In the genomic region with DNA sequence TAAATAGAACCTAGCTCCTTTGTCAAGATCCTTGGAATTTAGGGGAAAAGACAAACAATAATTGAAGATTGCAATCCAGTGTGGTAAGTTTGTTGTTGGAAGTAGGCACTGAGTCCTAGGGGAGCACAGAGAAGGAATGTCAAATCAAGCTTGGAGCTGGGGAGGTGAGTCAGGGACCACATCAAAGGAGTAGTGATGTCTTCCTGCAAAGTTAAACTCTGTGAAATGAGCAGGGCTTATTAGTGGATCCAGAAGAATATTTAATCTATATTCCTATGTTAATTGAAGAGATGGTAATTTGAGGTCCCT, we compare ENCODE assay signal across 1 cellular context.
TF ChIP-seq lines count a peak whose summit lies in the region.

No MANE protein-coding gene starts in this region.

TF ChIP-seq in GM23338, 12 proteins besides CTCF, POLR2A, EP300 and RAD21 (continued from another document):
- TF ChIP-seq, protein P1, sequence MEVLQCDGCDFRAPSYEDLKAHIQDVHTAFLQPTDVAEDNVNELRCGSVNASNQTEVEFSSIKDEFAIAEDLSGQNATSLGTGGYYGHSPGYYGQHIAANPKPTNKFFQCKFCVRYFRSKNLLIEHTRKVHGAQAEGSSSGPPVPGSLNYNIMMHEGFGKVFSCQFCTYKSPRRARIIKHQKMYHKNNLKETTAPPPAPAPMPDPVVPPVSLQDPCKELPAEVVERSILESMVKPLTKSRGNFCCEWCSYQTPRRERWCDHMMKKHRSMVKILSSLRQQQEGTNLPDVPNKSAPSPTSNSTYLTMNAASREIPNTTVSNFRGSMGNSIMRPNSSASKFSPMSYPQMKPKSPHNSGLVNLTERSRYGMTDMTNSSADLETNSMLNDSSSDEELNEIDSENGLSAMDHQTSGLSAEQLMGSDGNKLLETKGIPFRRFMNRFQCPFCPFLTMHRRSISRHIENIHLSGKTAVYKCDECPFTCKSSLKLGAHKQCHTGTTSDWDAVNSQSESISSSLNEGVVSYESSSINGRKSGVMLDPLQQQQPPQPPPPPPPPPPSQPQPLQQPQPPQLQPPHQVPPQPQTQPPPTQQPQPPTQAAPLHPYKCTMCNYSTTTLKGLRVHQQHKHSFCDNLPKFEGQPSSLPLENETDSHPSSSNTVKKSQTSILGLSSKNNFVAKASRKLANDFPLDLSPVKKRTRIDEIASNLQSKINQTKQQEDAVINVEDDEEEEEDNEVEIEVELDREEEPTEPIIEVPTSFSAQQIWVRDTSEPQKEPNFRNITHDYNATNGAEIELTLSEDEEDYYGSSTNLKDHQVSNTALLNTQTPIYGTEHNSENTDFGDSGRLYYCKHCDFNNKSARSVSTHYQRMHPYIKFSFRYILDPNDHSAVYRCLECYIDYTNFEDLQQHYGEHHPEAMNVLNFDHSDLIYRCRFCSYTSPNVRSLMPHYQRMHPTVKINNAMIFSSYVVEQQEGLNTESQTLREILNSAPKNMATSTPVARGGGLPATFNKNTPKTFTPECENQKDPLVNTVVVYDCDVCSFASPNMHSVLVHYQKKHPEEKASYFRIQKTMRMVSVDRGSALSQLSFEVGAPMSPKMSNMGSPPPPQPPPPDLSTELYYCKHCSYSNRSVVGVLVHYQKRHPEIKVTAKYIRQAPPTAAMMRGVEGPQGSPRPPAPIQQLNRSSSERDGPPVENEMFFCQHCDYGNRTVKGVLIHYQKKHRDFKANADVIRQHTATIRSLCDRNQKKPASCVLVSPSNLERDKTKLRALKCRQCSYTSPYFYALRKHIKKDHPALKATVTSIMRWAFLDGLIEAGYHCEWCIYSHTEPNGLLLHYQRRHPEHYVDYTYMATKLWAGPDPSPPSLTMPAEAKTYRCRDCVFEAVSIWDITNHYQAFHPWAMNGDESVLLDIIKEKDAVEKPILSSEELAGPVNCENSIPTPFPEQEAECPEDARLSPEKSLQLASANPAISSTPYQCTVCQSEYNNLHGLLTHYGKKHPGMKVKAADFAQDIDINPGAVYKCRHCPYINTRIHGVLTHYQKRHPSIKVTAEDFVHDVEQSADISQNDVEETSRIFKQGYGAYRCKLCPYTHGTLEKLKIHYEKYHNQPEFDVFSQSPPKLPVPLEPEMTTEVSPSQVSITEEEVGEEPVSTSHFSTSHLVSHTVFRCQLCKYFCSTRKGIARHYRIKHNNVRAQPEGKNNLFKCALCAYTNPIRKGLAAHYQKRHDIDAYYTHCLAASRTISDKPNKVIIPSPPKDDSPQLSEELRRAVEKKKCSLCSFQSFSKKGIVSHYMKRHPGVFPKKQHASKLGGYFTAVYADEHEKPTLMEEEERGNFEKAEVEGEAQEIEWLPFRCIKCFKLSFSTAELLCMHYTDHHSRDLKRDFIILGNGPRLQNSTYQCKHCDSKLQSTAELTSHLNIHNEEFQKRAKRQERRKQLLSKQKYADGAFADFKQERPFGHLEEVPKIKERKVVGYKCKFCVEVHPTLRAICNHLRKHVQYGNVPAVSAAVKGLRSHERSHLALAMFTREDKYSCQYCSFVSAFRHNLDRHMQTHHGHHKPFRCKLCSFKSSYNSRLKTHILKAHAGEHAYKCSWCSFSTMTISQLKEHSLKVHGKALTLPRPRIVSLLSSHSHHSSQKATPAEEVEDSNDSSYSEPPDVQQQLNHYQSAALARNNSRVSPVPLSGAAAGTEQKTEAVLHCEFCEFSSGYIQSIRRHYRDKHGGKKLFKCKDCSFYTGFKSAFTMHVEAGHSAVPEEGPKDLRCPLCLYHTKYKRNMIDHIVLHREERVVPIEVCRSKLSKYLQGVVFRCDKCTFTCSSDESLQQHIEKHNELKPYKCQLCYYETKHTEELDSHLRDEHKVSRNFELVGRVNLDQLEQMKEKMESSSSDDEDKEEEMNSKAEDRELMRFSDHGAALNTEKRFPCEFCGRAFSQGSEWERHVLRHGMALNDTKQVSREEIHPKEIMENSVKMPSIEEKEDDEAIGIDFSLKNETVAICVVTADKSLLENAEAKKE (CRISPR knock-in tag; IDR thresholded peaks at IDR 0.05): no peak
